In the genomic region with DNA sequence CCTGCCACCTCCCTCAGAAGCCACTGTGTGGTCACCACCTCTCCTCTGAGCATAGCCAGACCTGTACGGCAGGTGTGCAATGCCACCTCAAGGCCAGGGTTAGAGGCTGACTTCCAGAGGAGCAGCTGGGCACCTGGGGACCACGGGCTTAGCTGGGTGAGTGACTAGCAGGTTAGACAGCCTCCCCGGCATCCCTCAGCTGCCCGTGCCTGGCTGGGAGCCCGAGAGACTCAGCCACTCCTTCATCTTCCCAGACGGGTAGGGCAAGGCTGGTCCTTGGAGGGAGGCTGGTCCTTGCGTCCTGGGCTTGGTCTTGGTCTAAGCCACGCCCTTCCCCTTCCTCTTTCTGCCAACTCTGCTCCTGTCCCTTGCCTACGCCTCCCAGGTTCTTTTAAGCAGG, we compare ENCODE assay signal across 24 cellular contexts. TPM values are rescaled to one million over a fixed set of nuclear protein-coding genes. Genes with fewer than 3 reads are reported as not detected.
A peak's percentile ranks its signal among the peaks of the same experiment; 100 is the strongest.
DNase-seq lines count a peak whose midpoint lies in the region; ATAC-seq, FAIRE-seq and TF ChIP-seq lines count a peak whose summit lies in the region.
"Had no signal": no experiment of that assay in that cellular context is flagged by ENCODE, and none has a peak within 500 bp of the region (broad histone marks: within the 10 kb centered on the region; RNA-seq: fewer than 3 reads in every experiment).

No MANE protein-coding gene starts in this region.

- H3K4me3 ChIP-seq in PC-3 (ENCODE audit: low read length), result no peak overlapping the region
- no peak overlapping the region for H3K4me3 ChIP-seq in transverse colon
- H3K4me3 ChIP-seq: right lobe of liver, SJCRH30 had no signal

- H3K27me3 ChIP-seq in PC-3 (ENCODE audit: low read length) (peaks cover 60% of the 10 kb centered on the region), transverse colon (peaks cover 94% of the 10 kb centered on the region)
- H3K27me3 ChIP-seq: right lobe of liver had no signal

- 0 out of 2 replicates have a peak overlapping the region, but pooled peaks have one; percentile 8 for H3K4me2 ChIP-seq in PC-3 (ENCODE audit: low read length)

- no peak overlapping the region for H3K27ac ChIP-seq in PC-3 (ENCODE audit: low read length)
- no peak overlapping the region for H3K27ac ChIP-seq in transverse colon
- H3K27ac ChIP-seq: neutrophil, right lobe of liver, SJCRH30 had no signal

- WGBS in transverse colon (ENCODE audit: low coverage in 1 of 2), 2 donors, result 40% methylated on average over 9 of the region's 9 CpGs; no CpG with 5 or more reads in 1 of the 2 donors

- DNase-seq in NCI-H748 (lab: John Stamatoyannopoulos, UW; ENCODE audit: unreplicated experiment), result peak; percentile 46
- no peak for DNase-seq in NCI-H748 treated with DMSO at 0.1 percent for 48 hours (lab: John Stamatoyannopoulos, UW)
- DNase-seq in PC-3, result peak; percentile 84
- DNase-seq in urothelium cell line (ENCODE audit: low spot score), result no peak
- no peak for DNase-seq in NCI-H446 (lab: John Stamatoyannopoulos, UW)
- DNase-seq in A172 (ENCODE audit: low spot score), result no peak
- no peak for DNase-seq in transverse colon
- DNase-seq: ACHN; activated CD4-positive, CD25-positive, alpha-beta regulatory T cell treated with anti-CD3 and anti-CD28 coated beads, Interleukin-2, amount 50 U/mL, for 72 hours; activated effector memory CD4-positive, alpha-beta T cell treated with anti-CD3 and anti-CD28 coated beads, Interleukin-2, amount 50 U/mL, for 16 hours; anterior cingulate cortex; CD4-positive, CD25-positive, alpha-beta regulatory T cell; EL; foreskin fibroblast; hippocampal formation; NCI-H2081 treated with DMSO at 0.1 percent for 48 hours; right lobe of liver; SJCRH30 had no signal

- in situ Hi-C loops in transverse colon (cut with MboI; ENCODE audit: low pct_ligation_motif_present in 1 of 4, low pct_unique_long_range_greater_than_20kb in 1 of 4, low sequenced_read_pairs in 3 of 4), result no loop called here

- ATAC-seq in PC-3 (peak; percentile 54), esophagus mucosa (peak; percentile 90)
- ATAC-seq: right lobe of liver had no signal

- H3F3A ChIP-seq in PC-3 (ENCODE audit: low read length, unreplicated experiment), result no peaks in the 10 kb centered on the region

- peak; percentile 32 for FAIRE-seq in urothelium cell line (lab: Jason Lieb, UNC)
- FAIRE-seq: GM19239 had no signal

- no peaks in the 10 kb centered on the region for H3K9me2 ChIP-seq in PC-3 (replicated peaks; ENCODE audit: low read length)

- BruUV-seq in PC-3 (replicated peaks; lab: Mats Ljungman, UMichigan), result no TSS peak

- H2AFZ ChIP-seq in PC-3 (ENCODE audit: low read length), result no peak overlapping the region

- intact Hi-C loops in PC-3 (cut with micrococcal nuclease) (no loop called here), transverse colon (cut with DNase I; ENCODE audit: low total_unique reads) (no loop called here)

- TF ChIP-seq CTCF in PC-3 (conservative IDR thresholded peaks at IDR 0.05; ENCODE audit: low read depth, low read length) (no peak), transverse colon (IDR thresholded peaks at IDR 0.05) (no peak)

- H3K36me3 ChIP-seq in PC-3 (ENCODE audit: low read depth, low read length) (no peaks in the 10 kb centered on the region), transverse colon (no peaks in the 10 kb centered on the region)
- H3K36me3 ChIP-seq: neutrophil, right lobe of liver, SJCRH30 had no signal

- no peak for TF ChIP-seq EP300 in transverse colon (IDR thresholded peaks at IDR 0.05; ENCODE audit: low read depth)

- H3K4me1 ChIP-seq in PC-3 (ENCODE audit: insufficient read depth, low read length), result peaks cover 7% of the 10 kb centered on the region; the same call in 1 of the 2 replicates
- H3K4me1 ChIP-seq in transverse colon, result no peaks in the 10 kb centered on the region
- H3K4me1 ChIP-seq: right lobe of liver, SJCRH30 had no signal

- no peaks in the 10 kb centered on the region for H3K9me3 ChIP-seq in PC-3 (ENCODE audit: low read length)
- no peaks in the 10 kb centered on the region for H3K9me3 ChIP-seq in transverse colon
- H3K9me3 ChIP-seq: neutrophil, right lobe of liver, SJCRH30 had no signal

- POLR2A ChIA-PET in PC-3 (lab: Charles Lee; ENCODE audit: unreplicated experiment), result interaction anchor here (0.6 kb wide), 1 partner anchor 9 kb away, joined by 4 read pairs; no protein-coding TSS in a partner anchor

- H4K20me1 ChIP-seq in PC-3 (ENCODE audit: low read length), result no peaks in the 10 kb centered on the region

- CTCF ChIA-PET in PC-3 (lab: Charles Lee), result no interaction called here

- H3K79me2 ChIP-seq in PC-3 (ENCODE audit: low read length), result no peaks in the 10 kb centered on the region

- no peak for TF ChIP-seq POLR2A in transverse colon (IDR thresholded peaks at IDR 0.05)

- no peak overlapping the region for H3K9ac ChIP-seq in PC-3 (ENCODE audit: low read length)

RNA-seq across cellular contexts. Expression of a gene that starts 7.8 kb away (rescaled TPM):
- total RNA-seq in PC-3 (2014; rRNA removed) (not detected in 2 replicates), esophagus mucosa (0.40 TPM), transverse colon (not detected)
- 0.05 and 0.10 TPM in 2 replicates for total RNA-seq in A172 (2014; rRNA removed; shearing (Covaris generic))
- total RNA-seq: CD4-positive, CD25-positive, alpha-beta regulatory T cell; HT1080; kidney epithelial cell; right lobe of liver; SJCRH30; T-helper 2 cell treated with Interferon-gamma antibody and Interleukin-4, amounts not matched to agents 100 ng/mL and 5 ng/mL, for 36 hours had no signal

RNA-seq across cellular contexts. Expression of a gene that starts 52.7 kb away (rescaled TPM):
- total RNA-seq in PC-3 (2014; rRNA removed) (not detected in 2 replicates), esophagus mucosa (not detected), transverse colon (not detected)
- total RNA-seq in A172 (2014; rRNA removed; shearing (Covaris generic)), result not detected in 2 replicates
- total RNA-seq: CD4-positive, CD25-positive, alpha-beta regulatory T cell; HT1080; kidney epithelial cell; right lobe of liver; SJCRH30; T-helper 2 cell treated with Interferon-gamma antibody and Interleukin-4, amounts not matched to agents 100 ng/mL and 5 ng/mL, for 36 hours had no signal

Comparison
In these comparisons a context has a peak if more than half of its experiments do, and no peak if none do; other contexts are left out.
1. DNase-seq: peak in NCI-H748 (single experiment) and PC-3 (single experiment); none in NCI-H748 treated with DMSO at 0.1 percent for 48 hours (single experiment), urothelium cell line (single experiment), NCI-H446 (0 of 2), A172 (single experiment) and transverse colon (single experiment).